ENCODE assay signal across 1 cellular context in the genomic region with DNA sequence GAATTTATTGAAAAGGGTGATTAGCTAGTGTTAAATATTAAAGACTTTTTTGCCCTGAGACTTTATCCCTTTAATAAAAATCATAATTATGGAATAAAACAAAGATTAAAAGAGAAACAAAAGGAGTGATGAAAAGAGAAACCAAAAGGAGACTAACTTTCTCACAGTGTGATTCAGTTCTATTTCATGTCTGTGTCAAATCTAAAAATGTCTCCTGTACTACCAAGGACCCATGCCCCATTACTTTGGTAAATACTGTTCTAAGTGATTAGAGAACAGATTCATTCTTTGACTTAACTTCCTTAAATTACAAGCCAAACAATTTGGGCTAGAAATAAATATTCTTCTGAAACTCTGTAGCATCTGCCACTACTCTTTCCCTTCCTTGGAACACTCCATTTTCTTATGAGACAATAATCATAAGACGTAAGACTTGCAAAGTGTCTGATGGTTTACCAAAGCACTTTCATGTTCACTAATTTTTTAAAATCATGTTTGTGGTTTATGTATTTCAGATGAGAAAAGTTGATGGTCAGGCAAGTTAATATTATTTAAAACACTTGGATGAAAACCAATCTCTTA.
A peak's percentile ranks its signal among the peaks of the same experiment; 100 is the strongest.
TF ChIP-seq lines count a peak whose summit lies in the region.

No MANE protein-coding gene starts in this region.

TF ChIP-seq in GM12878, 131 proteins besides CTCF, POLR2A, EP300 and RAD21 (continued from another document and continues in another):
- TF ChIP-seq, protein P1, sequence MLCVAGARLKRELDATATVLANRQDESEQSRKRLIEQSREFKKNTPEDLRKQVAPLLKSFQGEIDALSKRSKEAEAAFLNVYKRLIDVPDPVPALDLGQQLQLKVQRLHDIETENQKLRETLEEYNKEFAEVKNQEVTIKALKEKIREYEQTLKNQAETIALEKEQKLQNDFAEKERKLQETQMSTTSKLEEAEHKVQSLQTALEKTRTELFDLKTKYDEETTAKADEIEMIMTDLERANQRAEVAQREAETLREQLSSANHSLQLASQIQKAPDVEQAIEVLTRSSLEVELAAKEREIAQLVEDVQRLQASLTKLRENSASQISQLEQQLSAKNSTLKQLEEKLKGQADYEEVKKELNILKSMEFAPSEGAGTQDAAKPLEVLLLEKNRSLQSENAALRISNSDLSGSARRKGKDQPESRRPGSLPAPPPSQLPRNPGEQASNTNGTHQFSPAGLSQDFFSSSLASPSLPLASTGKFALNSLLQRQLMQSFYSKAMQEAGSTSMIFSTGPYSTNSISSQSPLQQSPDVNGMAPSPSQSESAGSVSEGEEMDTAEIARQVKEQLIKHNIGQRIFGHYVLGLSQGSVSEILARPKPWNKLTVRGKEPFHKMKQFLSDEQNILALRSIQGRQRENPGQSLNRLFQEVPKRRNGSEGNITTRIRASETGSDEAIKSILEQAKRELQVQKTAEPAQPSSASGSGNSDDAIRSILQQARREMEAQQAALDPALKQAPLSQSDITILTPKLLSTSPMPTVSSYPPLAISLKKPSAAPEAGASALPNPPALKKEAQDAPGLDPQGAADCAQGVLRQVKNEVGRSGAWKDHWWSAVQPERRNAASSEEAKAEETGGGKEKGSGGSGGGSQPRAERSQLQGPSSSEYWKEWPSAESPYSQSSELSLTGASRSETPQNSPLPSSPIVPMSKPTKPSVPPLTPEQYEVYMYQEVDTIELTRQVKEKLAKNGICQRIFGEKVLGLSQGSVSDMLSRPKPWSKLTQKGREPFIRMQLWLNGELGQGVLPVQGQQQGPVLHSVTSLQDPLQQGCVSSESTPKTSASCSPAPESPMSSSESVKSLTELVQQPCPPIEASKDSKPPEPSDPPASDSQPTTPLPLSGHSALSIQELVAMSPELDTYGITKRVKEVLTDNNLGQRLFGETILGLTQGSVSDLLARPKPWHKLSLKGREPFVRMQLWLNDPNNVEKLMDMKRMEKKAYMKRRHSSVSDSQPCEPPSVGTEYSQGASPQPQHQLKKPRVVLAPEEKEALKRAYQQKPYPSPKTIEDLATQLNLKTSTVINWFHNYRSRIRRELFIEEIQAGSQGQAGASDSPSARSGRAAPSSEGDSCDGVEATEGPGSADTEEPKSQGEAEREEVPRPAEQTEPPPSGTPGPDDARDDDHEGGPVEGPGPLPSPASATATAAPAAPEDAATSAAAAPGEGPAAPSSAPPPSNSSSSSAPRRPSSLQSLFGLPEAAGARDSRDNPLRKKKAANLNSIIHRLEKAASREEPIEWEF (IDR thresholded peaks at IDR 0.05; ENCODE audit: insufficient replicate concordance, low read depth, low read length), result no peak
- no peak for TF ChIP-seq RELA (IDR thresholded peaks at IDR 0.05; ENCODE audit: borderline replicate concordance, partially characterized antibody)
- no peak for TF ChIP-seq FOS (IDR thresholded peaks at IDR 0.05; ENCODE audit: borderline replicate concordance, extremely low read depth, insufficient read length)
- no peak for TF ChIP-seq SRF (IDR thresholded peaks at IDR 0.05; ENCODE audit: low read depth in 2 of 2, low read length in 2 of 2)
- no peak for TF ChIP-seq SPI1 (IDR thresholded peaks at IDR 0.05; ENCODE audit: borderline replicate concordance, insufficient read depth, low read depth, low read length)
- TF ChIP-seq, protein P2, sequence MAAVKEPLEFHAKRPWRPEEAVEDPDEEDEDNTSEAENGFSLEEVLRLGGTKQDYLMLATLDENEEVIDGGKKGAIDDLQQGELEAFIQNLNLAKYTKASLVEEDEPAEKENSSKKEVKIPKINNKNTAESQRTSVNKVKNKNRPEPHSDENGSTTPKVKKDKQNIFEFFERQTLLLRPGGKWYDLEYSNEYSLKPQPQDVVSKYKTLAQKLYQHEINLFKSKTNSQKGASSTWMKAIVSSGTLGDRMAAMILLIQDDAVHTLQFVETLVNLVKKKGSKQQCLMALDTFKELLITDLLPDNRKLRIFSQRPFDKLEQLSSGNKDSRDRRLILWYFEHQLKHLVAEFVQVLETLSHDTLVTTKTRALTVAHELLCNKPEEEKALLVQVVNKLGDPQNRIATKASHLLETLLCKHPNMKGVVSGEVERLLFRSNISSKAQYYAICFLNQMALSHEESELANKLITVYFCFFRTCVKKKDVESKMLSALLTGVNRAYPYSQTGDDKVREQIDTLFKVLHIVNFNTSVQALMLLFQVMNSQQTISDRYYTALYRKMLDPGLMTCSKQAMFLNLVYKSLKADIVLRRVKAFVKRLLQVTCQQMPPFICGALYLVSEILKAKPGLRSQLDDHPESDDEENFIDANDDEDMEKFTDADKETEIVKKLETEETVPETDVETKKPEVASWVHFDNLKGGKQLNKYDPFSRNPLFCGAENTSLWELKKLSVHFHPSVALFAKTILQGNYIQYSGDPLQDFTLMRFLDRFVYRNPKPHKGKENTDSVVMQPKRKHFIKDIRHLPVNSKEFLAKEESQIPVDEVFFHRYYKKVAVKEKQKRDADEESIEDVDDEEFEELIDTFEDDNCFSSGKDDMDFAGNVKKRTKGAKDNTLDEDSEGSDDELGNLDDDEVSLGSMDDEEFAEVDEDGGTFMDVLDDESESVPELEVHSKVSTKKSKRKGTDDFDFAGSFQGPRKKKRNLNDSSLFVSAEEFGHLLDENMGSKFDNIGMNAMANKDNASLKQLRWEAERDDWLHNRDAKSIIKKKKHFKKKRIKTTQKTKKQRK (IDR thresholded peaks at IDR 0.05; ENCODE audit: low read depth, low read length), result no peak
- TF ChIP-seq SIN3A (IDR thresholded peaks at IDR 0.05; ENCODE audit: low read depth, low read length), result no peak
- no peak for TF ChIP-seq RFX5 (IDR thresholded peaks at IDR 0.05; ENCODE audit: low read depth, low read length)
- TF ChIP-seq ZNF24 (IDR thresholded peaks at IDR 0.05), result no peak
- TF ChIP-seq CHD4 (IDR thresholded peaks at IDR 0.05), result no peak
- TF ChIP-seq, protein P3, sequence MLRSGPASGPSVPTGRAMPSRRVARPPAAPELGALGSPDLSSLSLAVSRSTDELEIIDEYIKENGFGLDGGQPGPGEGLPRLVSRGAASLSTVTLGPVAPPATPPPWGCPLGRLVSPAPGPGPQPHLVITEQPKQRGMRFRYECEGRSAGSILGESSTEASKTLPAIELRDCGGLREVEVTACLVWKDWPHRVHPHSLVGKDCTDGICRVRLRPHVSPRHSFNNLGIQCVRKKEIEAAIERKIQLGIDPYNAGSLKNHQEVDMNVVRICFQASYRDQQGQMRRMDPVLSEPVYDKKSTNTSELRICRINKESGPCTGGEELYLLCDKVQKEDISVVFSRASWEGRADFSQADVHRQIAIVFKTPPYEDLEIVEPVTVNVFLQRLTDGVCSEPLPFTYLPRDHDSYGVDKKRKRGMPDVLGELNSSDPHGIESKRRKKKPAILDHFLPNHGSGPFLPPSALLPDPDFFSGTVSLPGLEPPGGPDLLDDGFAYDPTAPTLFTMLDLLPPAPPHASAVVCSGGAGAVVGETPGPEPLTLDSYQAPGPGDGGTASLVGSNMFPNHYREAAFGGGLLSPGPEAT (IDR thresholded peaks at IDR 0.05; ENCODE audit: low read depth), result peak; percentile 28; the same call in 1 of the 2 replicates
- no peak for TF ChIP-seq STAT1 (conservative IDR thresholded peaks at IDR 0.05)
- TF ChIP-seq, protein P4, sequence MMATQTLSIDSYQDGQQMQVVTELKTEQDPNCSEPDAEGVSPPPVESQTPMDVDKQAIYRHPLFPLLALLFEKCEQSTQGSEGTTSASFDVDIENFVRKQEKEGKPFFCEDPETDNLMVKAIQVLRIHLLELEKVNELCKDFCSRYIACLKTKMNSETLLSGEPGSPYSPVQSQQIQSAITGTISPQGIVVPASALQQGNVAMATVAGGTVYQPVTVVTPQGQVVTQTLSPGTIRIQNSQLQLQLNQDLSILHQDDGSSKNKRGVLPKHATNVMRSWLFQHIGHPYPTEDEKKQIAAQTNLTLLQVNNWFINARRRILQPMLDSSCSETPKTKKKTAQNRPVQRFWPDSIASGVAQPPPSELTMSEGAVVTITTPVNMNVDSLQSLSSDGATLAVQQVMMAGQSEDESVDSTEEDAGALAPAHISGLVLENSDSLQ (IDR thresholded peaks at IDR 0.05), result no peak
- TF ChIP-seq ATF7 (IDR thresholded peaks at IDR 0.05; ENCODE audit: low read depth), result peak; percentile 48; the same call in 1 of the 2 replicates
- TF ChIP-seq, protein P5, sequence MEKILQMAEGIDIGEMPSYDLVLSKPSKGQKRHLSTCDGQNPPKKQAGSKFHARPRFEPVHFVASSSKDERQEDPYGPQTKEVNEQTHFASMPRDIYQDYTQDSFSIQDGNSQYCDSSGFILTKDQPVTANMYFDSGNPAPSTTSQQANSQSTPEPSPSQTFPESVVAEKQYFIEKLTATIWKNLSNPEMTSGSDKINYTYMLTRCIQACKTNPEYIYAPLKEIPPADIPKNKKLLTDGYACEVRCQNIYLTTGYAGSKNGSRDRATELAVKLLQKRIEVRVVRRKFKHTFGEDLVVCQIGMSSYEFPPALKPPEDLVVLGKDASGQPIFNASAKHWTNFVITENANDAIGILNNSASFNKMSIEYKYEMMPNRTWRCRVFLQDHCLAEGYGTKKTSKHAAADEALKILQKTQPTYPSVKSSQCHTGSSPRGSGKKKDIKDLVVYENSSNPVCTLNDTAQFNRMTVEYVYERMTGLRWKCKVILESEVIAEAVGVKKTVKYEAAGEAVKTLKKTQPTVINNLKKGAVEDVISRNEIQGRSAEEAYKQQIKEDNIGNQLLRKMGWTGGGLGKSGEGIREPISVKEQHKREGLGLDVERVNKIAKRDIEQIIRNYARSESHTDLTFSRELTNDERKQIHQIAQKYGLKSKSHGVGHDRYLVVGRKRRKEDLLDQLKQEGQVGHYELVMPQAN (conservative IDR thresholded peaks at IDR 0.05), result no peak
- no peak for TF ChIP-seq SREBF2 (IDR thresholded peaks at IDR 0.05; ENCODE audit: low read length)
- no peak for TF ChIP-seq TCF3 (IDR thresholded peaks at IDR 0.05; ENCODE audit: borderline replicate concordance, insufficient read depth, low read depth, low read length)
- TF ChIP-seq JUNB (IDR thresholded peaks at IDR 0.05), result peak; percentile 21; the same call in 1 of the 2 replicates
- TF ChIP-seq MTA3 (IDR thresholded peaks at IDR 0.05; ENCODE audit: borderline replicate concordance, low read length), result no peak
- no peak for TF ChIP-seq PML (IDR thresholded peaks at IDR 0.05; ENCODE audit: low read length)
- TF ChIP-seq CBX3 (IDR thresholded peaks at IDR 0.05; ENCODE audit: borderline replicate concordance, low read depth), result no peak
- no peak for TF ChIP-seq ETV6 (conservative IDR thresholded peaks at IDR 0.05 in 1 of 2, IDR thresholded peaks at IDR 0.05 in 1 of 2; ENCODE audit: borderline replicate concordance in 1 of 2, low read depth in 1 of 2)
- peak; percentile 13; the same call in 1 of the 2 replicates for TF ChIP-seq RAD51 (IDR thresholded peaks at IDR 0.05)
- TF ChIP-seq MYC (IDR thresholded peaks at IDR 0.05; ENCODE audit: insufficient read depth, insufficient read length, insufficient replicate concordance, low read length, severe bottlenecking), result no peak
- no peak for TF ChIP-seq IRF4 (IDR thresholded peaks at IDR 0.05; ENCODE audit: low read depth, low read length)
- no peak for TF ChIP-seq RB1 (IDR thresholded peaks at IDR 0.05; ENCODE audit: borderline replicate concordance)
- TF ChIP-seq TCF12 (IDR thresholded peaks at IDR 0.05; ENCODE audit: low read depth, low read length), result no peak
- no peak for TF ChIP-seq HDAC2 (IDR thresholded peaks at IDR 0.05)
- TF ChIP-seq WRNIP1 (IDR thresholded peaks at IDR 0.05; ENCODE audit: borderline replicate concordance, low read depth, low read length), result no peak
- TF ChIP-seq IKZF2 (IDR thresholded peaks at IDR 0.05), result peak; percentile 13 to 24; a peak in 2 of 4 replicates
- TF ChIP-seq, protein P6, sequence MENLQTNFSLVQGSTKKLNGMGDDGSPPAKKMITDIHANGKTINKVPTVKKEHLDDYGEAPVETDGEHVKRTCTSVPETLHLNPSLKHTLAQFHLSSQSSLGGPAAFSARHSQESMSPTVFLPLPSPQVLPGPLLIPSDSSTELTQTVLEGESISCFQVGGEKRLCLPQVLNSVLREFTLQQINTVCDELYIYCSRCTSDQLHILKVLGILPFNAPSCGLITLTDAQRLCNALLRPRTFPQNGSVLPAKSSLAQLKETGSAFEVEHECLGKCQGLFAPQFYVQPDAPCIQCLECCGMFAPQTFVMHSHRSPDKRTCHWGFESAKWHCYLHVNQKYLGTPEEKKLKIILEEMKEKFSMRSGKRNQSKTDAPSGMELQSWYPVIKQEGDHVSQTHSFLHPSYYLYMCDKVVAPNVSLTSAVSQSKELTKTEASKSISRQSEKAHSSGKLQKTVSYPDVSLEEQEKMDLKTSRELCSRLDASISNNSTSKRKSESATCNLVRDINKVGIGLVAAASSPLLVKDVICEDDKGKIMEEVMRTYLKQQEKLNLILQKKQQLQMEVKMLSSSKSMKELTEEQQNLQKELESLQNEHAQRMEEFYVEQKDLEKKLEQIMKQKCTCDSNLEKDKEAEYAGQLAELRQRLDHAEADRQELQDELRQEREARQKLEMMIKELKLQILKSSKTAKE (IDR thresholded peaks at IDR 0.05; ENCODE audit: low read depth, poor library complexity, severe bottlenecking), result no peak
- 0 out of 2 replicates have a peak, but pooled peaks have one; percentile 44 for TF ChIP-seq ZNF217 (IDR thresholded peaks at IDR 0.05)
- TF ChIP-seq, protein P7, sequence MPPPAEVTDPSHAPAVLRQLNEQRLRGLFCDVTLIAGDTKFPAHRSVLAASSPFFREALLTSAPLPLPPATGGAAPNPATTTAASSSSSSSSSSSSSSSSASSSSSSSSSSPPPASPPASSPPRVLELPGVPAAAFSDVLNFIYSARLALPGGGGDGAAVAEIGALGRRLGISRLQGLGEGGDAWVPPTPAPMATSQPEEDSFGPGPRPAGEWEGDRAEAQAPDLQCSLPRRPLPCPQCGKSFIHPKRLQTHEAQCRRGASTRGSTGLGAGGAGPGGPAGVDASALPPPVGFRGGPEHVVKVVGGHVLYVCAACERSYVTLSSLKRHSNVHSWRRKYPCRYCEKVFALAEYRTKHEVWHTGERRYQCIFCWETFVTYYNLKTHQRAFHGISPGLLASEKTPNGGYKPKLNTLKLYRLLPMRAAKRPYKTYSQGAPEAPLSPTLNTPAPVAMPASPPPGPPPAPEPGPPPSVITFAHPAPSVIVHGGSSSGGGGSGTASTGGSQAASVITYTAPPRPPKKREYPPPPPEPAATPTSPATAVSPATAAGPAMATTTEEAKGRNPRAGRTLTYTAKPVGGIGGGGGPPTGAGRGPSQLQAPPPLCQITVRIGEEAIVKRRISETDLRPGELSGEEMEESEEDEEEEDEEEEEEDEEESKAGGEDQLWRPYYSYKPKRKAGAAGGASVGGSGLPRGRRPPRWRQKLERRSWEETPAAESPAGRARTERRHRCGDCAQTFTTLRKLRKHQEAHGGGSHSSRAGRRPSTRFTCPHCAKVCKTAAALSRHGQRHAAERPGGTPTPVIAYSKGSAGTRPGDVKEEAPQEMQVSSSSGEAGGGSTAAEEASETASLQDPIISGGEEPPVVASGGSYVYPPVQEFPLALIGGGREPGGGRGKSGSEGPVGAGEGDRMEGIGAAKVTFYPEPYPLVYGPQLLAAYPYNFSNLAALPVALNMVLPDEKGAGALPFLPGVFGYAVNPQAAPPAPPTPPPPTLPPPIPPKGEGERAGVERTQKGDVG (CRISPR knock-in tag; IDR thresholded peaks at IDR 0.05), result no peak
